13 cellular contexts compared by ENCODE assay signal in the genomic region with DNA sequence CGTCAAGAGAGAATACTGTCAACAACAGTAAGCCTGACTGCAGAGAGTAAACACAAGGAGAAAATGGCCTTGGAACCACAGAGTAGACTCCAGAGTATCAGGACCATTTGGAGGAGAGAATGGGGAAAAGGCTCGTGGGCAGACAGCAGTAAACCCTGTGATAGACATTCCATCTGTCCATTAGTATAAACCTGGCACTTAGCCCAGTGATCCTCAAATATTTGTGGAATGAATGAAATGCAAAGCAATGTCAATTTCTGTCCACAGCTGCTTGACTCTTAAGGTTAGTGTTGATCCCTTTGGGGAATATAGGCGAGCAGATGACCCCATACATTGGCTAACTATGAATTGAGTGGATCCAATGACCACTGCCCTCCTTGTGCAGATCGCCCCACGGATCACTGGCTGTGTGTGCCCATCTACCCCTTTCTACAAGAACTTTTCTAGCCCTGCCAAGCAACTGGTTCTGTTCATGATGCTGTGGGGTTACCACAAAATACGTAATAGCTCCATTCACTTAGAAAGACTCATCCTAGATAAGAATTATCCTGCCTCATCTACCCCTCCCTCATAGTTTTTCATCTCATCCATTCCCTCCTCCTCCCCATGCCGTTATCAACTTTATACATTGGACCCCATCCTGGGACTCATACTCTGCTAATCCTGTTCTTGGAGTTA.
DNase-seq lines count a peak whose midpoint lies in the region; ATAC-seq and TF ChIP-seq lines count a peak whose summit lies in the region.
"Had no signal": no experiment of that assay in that cellular context is flagged by ENCODE, and none has a peak within 500 bp of the region (broad histone marks: within the 10 kb centered on the region; RNA-seq: fewer than 3 reads in every experiment).

No MANE protein-coding gene starts in this region.

- DNase-seq in A172 (ENCODE audit: low spot score), result peak; percentile 82
- DNase-seq in GM04504 (ENCODE audit: low read depth), result peak; percentile 51
- DNase-seq in SK-N-SH, result no peak
- peak; percentile 73 for DNase-seq in fibroblast of villous mesenchyme (ENCODE audit: low read depth)
- DNase-seq in aorta, result no peak
- no peak for DNase-seq in effector memory CD8-positive, alpha-beta T cell
- DNase-seq: activated B cell treated with CpG ODN at 0.5 μM for 24 hours, mucosa of descending colon, NCI-H187 treated with DMSO at 0.1 percent for 48 hours, right cardiac atrium had no signal

- H3K9me2 ChIP-seq in SK-N-SH, result no peaks in the 10 kb centered on the region

- no peak overlapping the region for H2AFZ ChIP-seq in SK-N-SH (ENCODE audit: low read depth)

- H3K9me3 ChIP-seq in SK-N-SH (no peaks in the 10 kb centered on the region), aorta (ENCODE audit: control insufficient read depth, low read length) (no peaks in the 10 kb centered on the region)
- H3K9me3 ChIP-seq: BLaER1, mucosa of descending colon had no signal

- TF ChIP-seq RAD21 in SK-N-SH (IDR thresholded peaks at IDR 0.05; ENCODE audit: low read length), result no peak

- peaks cover 0 to 3% of the 10 kb centered on the region in 2 donors for H3K9me3 Mint-ChIP-seq in effector memory CD8-positive, alpha-beta T cell
- H3K9me3 Mint-ChIP-seq: activated B cell treated with CpG ODN at 0.5 μM for 24 hours had no signal

- H3K79me2 ChIP-seq in SK-N-SH (ENCODE audit: insufficient read depth), result no peaks in the 10 kb centered on the region

- no peak overlapping the region for H3K4me3 Mint-ChIP-seq in effector memory CD8-positive, alpha-beta T cell
- H3K4me3 Mint-ChIP-seq: activated B cell treated with CpG ODN at 0.5 μM for 24 hours had no signal

- no peaks in the 10 kb centered on the region for H3K36me3 ChIP-seq in SK-N-SH (replicated peaks in 1 of 2; ENCODE audit: control insufficient read depth in 1 of 2, insufficient read depth in 2 of 2, low read length in 1 of 2)
- no peaks in the 10 kb centered on the region for H3K36me3 ChIP-seq in aorta (ENCODE audit: control insufficient read depth in 1 of 2, insufficient read depth in 2 of 2, low read length in 1 of 2)
- H3K36me3 ChIP-seq: BLaER1 had no signal

- no peak overlapping the region for H3K4me3 ChIP-seq in SK-N-SH (ENCODE audit: low read depth in 2 of 2, low read length in 1 of 2)
- no peak overlapping the region for H3K4me3 ChIP-seq in fibroblast of villous mesenchyme (ENCODE audit: low read depth, low read length)
- no peak overlapping the region for H3K4me3 ChIP-seq in aorta (ENCODE audit: low read length in 2 of 2)
- H3K4me3 ChIP-seq: BLaER1, mucosa of descending colon had no signal

- no peak overlapping the region for H3K27ac Mint-ChIP-seq in effector memory CD8-positive, alpha-beta T cell
- H3K27ac Mint-ChIP-seq: activated B cell treated with CpG ODN at 0.5 μM for 24 hours had no signal

- POLR2A ChIA-PET in SK-N-SH (lab: Yijun Ruan, JAX), result no interaction called here

- H3K27ac ChIP-seq in SK-N-SH (ENCODE audit: low read depth in 2 of 2, low read length in 1 of 2) (no peak overlapping the region), aorta (ENCODE audit: low read depth in 1 of 2, low read length in 2 of 2) (no peak overlapping the region)
- H3K27ac ChIP-seq: BLaER1 had no signal

- peaks cover 9% of the 10 kb centered on the region for H3F3A ChIP-seq in SK-N-SH (replicated peaks; ENCODE audit: insufficient read depth)

- intact Hi-C loops in aorta (cut with DNase I), result no loop called here

- CTCF ChIA-PET in SK-N-SH (lab: Yijun Ruan, JAX), result no interaction called here

- peak in 1 of 2 experiments; percentile 19; a peak in 1 of 4 replicates for TF ChIP-seq EP300 in SK-N-SH (IDR thresholded peaks at IDR 0.05; ENCODE audit: borderline replicate concordance in 1 of 2, low read depth in 1 of 2, low read length in 1 of 2)

- H3K4me1 ChIP-seq in SK-N-SH (ENCODE audit: control insufficient read depth in 1 of 2, insufficient read depth in 2 of 2, low read depth in 1 of 2, low read length in 1 of 2) (0 out of 4 replicates have a peak, but pooled peaks cover 0 to 7% of the 10 kb centered on the region in 2 experiments), aorta (ENCODE audit: control insufficient read depth in 1 of 2, insufficient read depth in 2 of 2, low read length in 2 of 2) (no peaks in the 10 kb centered on the region)
- H3K4me1 ChIP-seq: BLaER1 had no signal

- no peak for ATAC-seq in aorta (ENCODE audit: low FRiP score)
- ATAC-seq in effector memory CD8-positive, alpha-beta T cell (replicated peaks), result no peak
- no peak for ATAC-seq in HG03439 (IDR thresholded peaks at IDR 0.05; ENCODE audit: unreplicated experiment)
- no peak for ATAC-seq in HG02981 (IDR thresholded peaks at IDR 0.05; ENCODE audit: unreplicated experiment)
- ATAC-seq: mucosa of descending colon, right cardiac atrium had no signal

- H3K9ac ChIP-seq in SK-N-SH, result no peak overlapping the region
- H3K9ac ChIP-seq: BLaER1 had no signal

- 37% methylated on average over 7 of the region's 7 CpGs for WGBS in SK-N-SH (ENCODE audit: low lambda C conversion rate)
- 72 to 73% methylated on average over 7 of the region's 7 CpGs for WGBS in aorta, 2 donors

- no peaks in the 10 kb centered on the region for H3K27me3 Mint-ChIP-seq in effector memory CD8-positive, alpha-beta T cell
- H3K27me3 Mint-ChIP-seq: activated B cell treated with CpG ODN at 0.5 μM for 24 hours had no signal

- no peak overlapping the region for H3K4me2 ChIP-seq in SK-N-SH
- H3K4me2 ChIP-seq: BLaER1 had no signal

- TF ChIP-seq CTCF in SK-N-SH (IDR thresholded peaks at IDR 0.05) (no peak), fibroblast of villous mesenchyme (IDR thresholded peaks at IDR 0.05; ENCODE audit: insufficient read depth, low read depth, low read length) (no peak)

- H3K27me3 ChIP-seq in SK-N-SH (ENCODE audit: insufficient read depth) (no peaks in the 10 kb centered on the region), aorta (ENCODE audit: control insufficient read depth in 1 of 2, insufficient read depth in 2 of 2, low read length in 1 of 2) (no peaks in the 10 kb centered on the region)
- H3K27me3 ChIP-seq: BLaER1 had no signal

- H3K4me1 Mint-ChIP-seq in effector memory CD8-positive, alpha-beta T cell (ENCODE audit: low read depth in 2 of 2), result no peaks in the 10 kb centered on the region
- H3K4me1 Mint-ChIP-seq: activated B cell treated with CpG ODN at 0.5 μM for 24 hours had no signal

- no peaks in the 10 kb centered on the region for H4K20me1 ChIP-seq in SK-N-SH (ENCODE audit: insufficient read depth)
- H4K20me1 ChIP-seq: BLaER1 had no signal

- no peaks in the 10 kb centered on the region for H3K36me3 Mint-ChIP-seq in effector memory CD8-positive, alpha-beta T cell (ENCODE audit: insufficient read depth)

TF ChIP-seq in SK-N-SH, 30 proteins besides CTCF, POLR2A, EP300 and RAD21:
- TF ChIP-seq, protein P1, sequence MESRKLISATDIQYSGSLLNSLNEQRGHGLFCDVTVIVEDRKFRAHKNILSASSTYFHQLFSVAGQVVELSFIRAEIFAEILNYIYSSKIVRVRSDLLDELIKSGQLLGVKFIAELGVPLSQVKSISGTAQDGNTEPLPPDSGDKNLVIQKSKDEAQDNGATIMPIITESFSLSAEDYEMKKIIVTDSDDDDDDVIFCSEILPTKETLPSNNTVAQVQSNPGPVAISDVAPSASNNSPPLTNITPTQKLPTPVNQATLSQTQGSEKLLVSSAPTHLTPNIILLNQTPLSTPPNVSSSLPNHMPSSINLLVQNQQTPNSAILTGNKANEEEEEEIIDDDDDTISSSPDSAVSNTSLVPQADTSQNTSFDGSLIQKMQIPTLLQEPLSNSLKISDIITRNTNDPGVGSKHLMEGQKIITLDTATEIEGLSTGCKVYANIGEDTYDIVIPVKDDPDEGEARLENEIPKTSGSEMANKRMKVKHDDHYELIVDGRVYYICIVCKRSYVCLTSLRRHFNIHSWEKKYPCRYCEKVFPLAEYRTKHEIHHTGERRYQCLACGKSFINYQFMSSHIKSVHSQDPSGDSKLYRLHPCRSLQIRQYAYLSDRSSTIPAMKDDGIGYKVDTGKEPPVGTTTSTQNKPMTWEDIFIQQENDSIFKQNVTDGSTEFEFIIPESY (IDR thresholded peaks at IDR 0.05; ENCODE audit: borderline replicate concordance, low read depth), result no peak
- peak; percentile 68 for TF ChIP-seq TCF12 (IDR thresholded peaks at IDR 0.05)
- peak; percentile 63; the same call in 1 of the 2 replicates for TF ChIP-seq TEAD4 (IDR thresholded peaks at IDR 0.05; ENCODE audit: borderline replicate concordance, insufficient read depth)
- no peak for TF ChIP-seq RFX5 (IDR thresholded peaks at IDR 0.05; ENCODE audit: low read length)
- no peak for TF ChIP-seq SMC3 (IDR thresholded peaks at IDR 0.05; ENCODE audit: low read depth, low read length)
- TF ChIP-seq, protein P2, sequence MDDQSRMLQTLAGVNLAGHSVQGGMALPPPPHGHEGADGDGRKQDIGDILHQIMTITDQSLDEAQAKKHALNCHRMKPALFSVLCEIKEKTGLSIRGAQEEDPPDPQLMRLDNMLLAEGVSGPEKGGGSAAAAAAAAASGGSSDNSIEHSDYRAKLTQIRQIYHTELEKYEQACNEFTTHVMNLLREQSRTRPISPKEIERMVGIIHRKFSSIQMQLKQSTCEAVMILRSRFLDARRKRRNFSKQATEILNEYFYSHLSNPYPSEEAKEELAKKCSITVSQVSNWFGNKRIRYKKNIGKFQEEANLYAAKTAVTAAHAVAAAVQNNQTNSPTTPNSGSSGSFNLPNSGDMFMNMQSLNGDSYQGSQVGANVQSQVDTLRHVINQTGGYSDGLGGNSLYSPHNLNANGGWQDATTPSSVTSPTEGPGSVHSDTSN (IDR thresholded peaks at IDR 0.05), result peak; percentile 81
- no peak for TF ChIP-seq NRF1 (IDR thresholded peaks at IDR 0.05; ENCODE audit: low read depth, low read length)
- peak; percentile 75 for TF ChIP-seq NFIC (IDR thresholded peaks at IDR 0.05; ENCODE audit: borderline replicate concordance)

Comparison
In these comparisons a context has a peak if more than half of its experiments do, and no peak if none do; other contexts are left out.
1. DNase-seq: peak in A172 (single experiment), GM04504 (single experiment) and fibroblast of villous mesenchyme (single experiment); none in SK-N-SH (single experiment), aorta (0 of 2) and effector memory CD8-positive, alpha-beta T cell (0 of 3).